ENCODE assay signal across 21 cellular contexts in the genomic region with DNA sequence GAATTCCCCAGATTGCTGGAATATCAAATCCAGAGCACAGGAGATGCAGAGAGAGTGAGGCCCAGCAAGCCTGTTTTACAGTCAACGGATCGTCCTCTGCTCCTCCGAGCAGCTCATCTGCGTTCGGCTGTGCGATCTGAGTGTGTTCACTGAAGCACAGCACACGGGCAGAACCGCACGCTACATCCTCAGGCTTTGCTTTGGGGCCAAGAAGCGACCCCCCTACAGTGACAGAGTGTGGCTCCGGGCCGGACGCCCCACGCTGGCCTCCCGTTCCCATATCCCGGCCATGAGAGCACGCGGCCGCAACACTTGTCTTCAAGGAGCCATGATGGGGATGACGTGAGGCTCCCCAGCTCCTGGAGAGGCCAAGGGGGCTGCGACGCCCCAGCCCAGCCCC.
"Had no signal": no experiment of that assay in that cellular context is flagged by ENCODE, and none has a peak within 500 bp of the region (broad histone marks: within the 10 kb centered on the region; RNA-seq: fewer than 3 reads in every experiment).

No MANE protein-coding gene starts in this region.

- H3K27ac ChIP-seq: brain microvascular endothelial cell, cardiac muscle cell, SK-N-MC had no signal

- FAIRE-seq: K562 had no signal

- ATAC-seq: activated CD8-positive, alpha-beta memory T cell treated with anti-CD3 and anti-CD28 coated beads, Interleukin-2, amount 10 ng/mL, durations not matched to agents 7 days and 5 days; K562; T-cell; WTC11 had no signal

- H3K27me3 ChIP-seq: brain microvascular endothelial cell, cardiac muscle cell had no signal

- DNase-seq: activated CD4-positive, alpha-beta T cell treated with anti-CD3 and anti-CD28 coated beads for 48 hours; activated CD4-positive, alpha-beta T cell treated with anti-CD3 and anti-CD28 coated beads, Interleukin-2, amount 50 U/mL, for 48 hours; activated CD4-positive, CD25-positive, alpha-beta regulatory T cell treated with anti-CD3 and anti-CD28 coated beads, Interleukin-2, amount 50 U/mL, for 72 hours; activated CD8-positive, alpha-beta memory T cell treated with anti-CD3 and anti-CD28 coated beads, Interleukin-2, amount 10 ng/mL, durations not matched to agents 7 days and 5 days; activated effector memory CD4-positive, alpha-beta T cell treated with Interleukin-2 at 50 U/mL for 16 hours; activated naive CD4-positive, alpha-beta T cell treated with Interleukin-2 at 50 U/mL for 16 hours; activated T-cell treated with anti-CD3 and anti-CD28 coated beads, Interleukin-2, amount 50 U/mL, for 24 hours; brain microvascular endothelial cell; Karpas-422; NCI-H1436 treated with DMSO at 0.1 percent for 48 hours; NCI-H187 treated with DMSO at 0.1 percent for 48 hours; NCI-H2081 treated with DMSO at 0.1 percent for 48 hours; NCI-H345; NCI-H526 treated with DMSO at 0.1 percent for 48 hours; NCI-H82; T-cell; T-helper 2 cell had no signal

- H3K36me3 ChIP-seq: brain microvascular endothelial cell, cardiac muscle cell had no signal

- H3K4me3 ChIP-seq: cardiac muscle cell, K562, SK-N-MC had no signal
